Comparison of ENCODE assay signal across 19 cellular contexts in the genomic region with DNA sequence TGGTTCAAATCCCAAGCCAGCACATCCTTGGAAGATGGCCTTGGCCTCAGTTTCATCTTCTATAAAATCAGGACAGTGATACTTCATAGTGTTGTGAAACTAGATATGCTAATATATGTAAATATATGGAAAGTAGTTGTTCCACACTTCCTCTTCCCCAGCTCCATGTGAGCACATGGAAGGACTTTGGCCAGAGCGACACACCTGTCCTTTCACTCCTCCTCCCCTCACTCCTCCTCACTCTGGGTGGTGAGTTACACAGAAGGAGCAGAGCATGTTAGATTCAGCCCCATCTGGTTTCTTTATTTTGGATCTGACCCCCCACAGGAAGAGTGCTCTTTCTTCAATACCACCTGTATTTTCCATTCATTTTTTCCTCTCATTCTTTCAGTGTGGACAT.
DNase-seq lines count a peak whose midpoint lies in the region; ATAC-seq, FAIRE-seq and TF ChIP-seq lines count a peak whose summit lies in the region.
"Had no signal": no experiment of that assay in that cellular context is flagged by ENCODE, and none has a peak within 500 bp of the region (broad histone marks: within the 10 kb centered on the region; RNA-seq: fewer than 3 reads in every experiment).

No MANE protein-coding gene starts in this region.

- peak overlapping the region; percentile 62 for H3K27ac Mint-ChIP-seq in central memory CD8-positive, alpha-beta T cell (ENCODE audit: low read depth)
- H3K27ac Mint-ChIP-seq: HFFc6 had no signal

- H3K27me3 ChIP-seq in small intestine (ENCODE audit: control insufficient read depth in 2 of 2, insufficient read depth in 2 of 2, low read length in 2 of 2) (no peaks in the 10 kb centered on the region), gastrocnemius medialis (no peaks in the 10 kb centered on the region), psoas muscle (ENCODE audit: insufficient read depth in 3 of 3, low read length in 2 of 3) (no peaks in the 10 kb centered on the region)
- H3K27me3 ChIP-seq in effector memory CD4-positive, alpha-beta T cell (replicated peaks; ENCODE audit: control insufficient read depth, insufficient read depth, low read length, poor library complexity, severe bottlenecking) = no peaks in the 10 kb centered on the region

- in situ Hi-C loops in gastrocnemius medialis (cut with MboI; ENCODE audit: low sequenced_read_pairs in 4 of 4) = no loop called here

- TF ChIP-seq CTCF in mucosa of descending colon (IDR thresholded peaks at IDR 0.05) (no peak), gastrocnemius medialis (IDR thresholded peaks at IDR 0.05 in 4 of 5, conservative IDR thresholded peaks at IDR 0.05 in 1 of 5) (no peak), psoas muscle (IDR thresholded peaks at IDR 0.05) (no peak)

- H3K9me3 Mint-ChIP-seq in central memory CD8-positive, alpha-beta T cell = no peaks in the 10 kb centered on the region
- H3K9me3 Mint-ChIP-seq: CD4-positive, alpha-beta memory T cell had no signal

- peaks cover 2% of the 10 kb centered on the region for H3K36me3 Mint-ChIP-seq in central memory CD8-positive, alpha-beta T cell (ENCODE audit: insufficient read depth)

- WGBS in small intestine, 3 donors = 33 to 89% (median 45%) methylated on average over 1 of the region's 1 CpG
- 96 to 100% (median 100%) methylated on average over 1 of the region's 1 CpG for WGBS in psoas muscle, 3 donors

- H3K4me1 ChIP-seq in mucosa of descending colon (ENCODE audit: low read depth) (no peaks in the 10 kb centered on the region), small intestine (ENCODE audit: control insufficient read depth in 2 of 2, insufficient read depth in 1 of 2, low read depth in 1 of 2, low read length in 1 of 2) (peaks cover 0 to 5% of the 10 kb centered on the region in 2 donors), gastrocnemius medialis (no peaks in the 10 kb centered on the region), psoas muscle (no peaks in the 10 kb centered on the region)
- H3K4me1 ChIP-seq in effector memory CD4-positive, alpha-beta T cell (ENCODE audit: control insufficient read depth, insufficient read depth, low read length, poor library complexity, severe bottlenecking) = no peaks in the 10 kb centered on the region
- H3K4me1 ChIP-seq: HAP-1 had no signal

- no peak for ATAC-seq in central memory CD8-positive, alpha-beta T cell (replicated peaks; ENCODE audit: extremely low read depth, poor library complexity, severe bottlenecking)
- ATAC-seq in left colon = peak; percentile 89
- peak; percentile 76 for ATAC-seq in mucosa of descending colon
- no peak for ATAC-seq in gastrocnemius medialis
- no peak for ATAC-seq in psoas muscle

- peaks cover 12% of the 10 kb centered on the region for H3K4me1 Mint-ChIP-seq in central memory CD8-positive, alpha-beta T cell

- intact Hi-C loops in left colon (cut with DNase I, micrococcal nuclease) (no loop called here), mucosa of descending colon (cut with DNase I, micrococcal nuclease) (no loop called here), gastrocnemius medialis (cut with DNase I; ENCODE audit: low total_unique reads) (no loop called here), psoas muscle (cut with DNase I) (no loop called here)

- H3K27ac ChIP-seq in small intestine (ENCODE audit: low read depth in 1 of 2, low read length in 1 of 2) (no peak overlapping the region), gastrocnemius medialis (no peak overlapping the region), psoas muscle (no peak overlapping the region)
- no peak overlapping the region for H3K27ac ChIP-seq in effector memory CD4-positive, alpha-beta T cell (ENCODE audit: insufficient read depth, low read length, poor library complexity, severe bottlenecking)

- H3K9me3 ChIP-seq in mucosa of descending colon (no peaks in the 10 kb centered on the region), small intestine (ENCODE audit: control insufficient read depth, low read depth) (no peaks in the 10 kb centered on the region), gastrocnemius medialis (no peaks in the 10 kb centered on the region), psoas muscle (no peaks in the 10 kb centered on the region)
- H3K9me3 ChIP-seq in effector memory CD4-positive, alpha-beta T cell (ENCODE audit: control insufficient read depth, low read length) = no peaks in the 10 kb centered on the region
- H3K9me3 ChIP-seq: HAP-1 had no signal

- no peak for FAIRE-seq in small intestine (lab: Jason Lieb, UNC)
- FAIRE-seq: GM12892, H54 had no signal

- no peak for DNase-seq in central memory CD8-positive, alpha-beta T cell (ENCODE audit: low spot score in 2 of 2)
- no peak for DNase-seq in left colon
- DNase-seq in mucosa of descending colon = no peak
- peak; percentile 69 for DNase-seq in small intestine
- DNase-seq in gastrocnemius medialis = no peak
- DNase-seq in effector memory CD4-positive, alpha-beta T cell = no peak
- DNase-seq in psoas muscle = no peak
- DNase-seq: C1 segment of cervical spinal cord; Calu3; CD4-positive, alpha-beta memory T cell; COR-L47; DMS53; DMS79 treated with DMSO at 0.1 percent for 48 hours; GF-D8; GOT3; HFFc6 had no signal

- H3K36me3 ChIP-seq in mucosa of descending colon (ENCODE audit: low read depth) (no peaks in the 10 kb centered on the region), small intestine (ENCODE audit: control insufficient read depth in 2 of 2, insufficient read depth in 2 of 2, low read length in 2 of 2) (peaks cover 2 to 3% of the 10 kb centered on the region in 2 donors), gastrocnemius medialis (peaks cover 0 to 5% of the 10 kb centered on the region in 2 donors), psoas muscle (ENCODE audit: insufficient read depth in 1 of 2, low read depth in 1 of 2) (no peaks in the 10 kb centered on the region)
- H3K36me3 ChIP-seq in effector memory CD4-positive, alpha-beta T cell (ENCODE audit: control insufficient read depth, insufficient read depth, low read length) = no peaks in the 10 kb centered on the region
- H3K36me3 ChIP-seq: HAP-1 had no signal

- H3K27me3 Mint-ChIP-seq in central memory CD8-positive, alpha-beta T cell = no peaks in the 10 kb centered on the region
- H3K27me3 Mint-ChIP-seq: CD4-positive, alpha-beta memory T cell had no signal

- no peak for TF ChIP-seq POLR2A in gastrocnemius medialis (IDR thresholded peaks at IDR 0.05)

- H3K4me3 Mint-ChIP-seq in central memory CD8-positive, alpha-beta T cell = no peak overlapping the region
- H3K4me3 Mint-ChIP-seq: CD4-positive, alpha-beta memory T cell; HFFc6 had no signal

- no peak overlapping the region for H3K4me3 ChIP-seq in mucosa of descending colon
- no peak overlapping the region for H3K4me3 ChIP-seq in small intestine (ENCODE audit: low read depth in 1 of 2, low read length in 2 of 2)
- H3K4me3 ChIP-seq in gastrocnemius medialis = no peak overlapping the region
- H3K4me3 ChIP-seq in effector memory CD4-positive, alpha-beta T cell (ENCODE audit: insufficient read depth, low read depth, low read length, poor library complexity, severe bottlenecking) = no peak overlapping the region
- no peak overlapping the region for H3K4me3 ChIP-seq in psoas muscle
- H3K4me3 ChIP-seq: HAP-1 had no signal

Comparison
In these comparisons a context has a peak if more than half of its experiments do, and no peak if none do; other contexts are left out.
1. ATAC-seq: peak in left colon (single experiment) and mucosa of descending colon (single experiment); none in central memory CD8-positive, alpha-beta T cell (single experiment), gastrocnemius medialis (0 of 2) and psoas muscle (0 of 4).